1 cellular context compared by ENCODE assay signal in the genomic region with DNA sequence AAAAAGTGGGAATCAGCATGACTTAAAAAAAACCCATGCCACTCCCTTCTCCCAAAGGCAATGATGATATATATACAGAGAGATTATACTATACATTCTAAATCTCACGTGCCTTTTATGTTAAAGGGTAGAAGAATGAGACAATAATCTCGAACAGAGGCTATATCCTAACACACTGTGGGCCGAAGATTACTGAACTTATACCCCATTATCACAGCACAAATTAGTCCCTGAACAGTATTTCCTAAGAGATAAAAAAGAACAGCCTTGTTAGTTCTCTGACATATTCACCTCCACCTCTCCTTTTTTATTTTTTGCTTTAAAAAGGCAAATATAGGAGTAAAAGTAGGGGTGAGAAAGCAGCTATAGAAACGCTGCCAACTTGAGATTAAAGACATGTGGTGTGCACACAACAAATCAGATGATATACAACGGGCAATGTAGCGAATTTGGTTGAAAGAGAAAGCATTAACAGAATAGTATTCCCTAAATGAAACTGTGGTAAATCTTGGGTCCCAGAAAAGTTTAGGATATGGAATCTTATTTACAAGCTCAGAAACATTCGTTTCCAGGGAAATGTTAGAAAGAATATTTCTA.
TF ChIP-seq lines count a peak whose summit lies in the region.

No MANE protein-coding gene starts in this region.

TF ChIP-seq in SK-N-SH treated with all-trans-retinoic acid at 6 μM for 48 hours, 23 proteins besides CTCF, POLR2A, EP300 and RAD21 (continued from another document):
- no peak for TF ChIP-seq CSRNP3 (CRISPR knock-in tag; IDR thresholded peaks at IDR 0.05)
- TF ChIP-seq ZNF70 (CRISPR knock-in tag; IDR thresholded peaks at IDR 0.05), result no peak
- TF ChIP-seq SNAI2 (CRISPR knock-in tag; IDR thresholded peaks at IDR 0.05), result no peak
